In the genomic region with DNA sequence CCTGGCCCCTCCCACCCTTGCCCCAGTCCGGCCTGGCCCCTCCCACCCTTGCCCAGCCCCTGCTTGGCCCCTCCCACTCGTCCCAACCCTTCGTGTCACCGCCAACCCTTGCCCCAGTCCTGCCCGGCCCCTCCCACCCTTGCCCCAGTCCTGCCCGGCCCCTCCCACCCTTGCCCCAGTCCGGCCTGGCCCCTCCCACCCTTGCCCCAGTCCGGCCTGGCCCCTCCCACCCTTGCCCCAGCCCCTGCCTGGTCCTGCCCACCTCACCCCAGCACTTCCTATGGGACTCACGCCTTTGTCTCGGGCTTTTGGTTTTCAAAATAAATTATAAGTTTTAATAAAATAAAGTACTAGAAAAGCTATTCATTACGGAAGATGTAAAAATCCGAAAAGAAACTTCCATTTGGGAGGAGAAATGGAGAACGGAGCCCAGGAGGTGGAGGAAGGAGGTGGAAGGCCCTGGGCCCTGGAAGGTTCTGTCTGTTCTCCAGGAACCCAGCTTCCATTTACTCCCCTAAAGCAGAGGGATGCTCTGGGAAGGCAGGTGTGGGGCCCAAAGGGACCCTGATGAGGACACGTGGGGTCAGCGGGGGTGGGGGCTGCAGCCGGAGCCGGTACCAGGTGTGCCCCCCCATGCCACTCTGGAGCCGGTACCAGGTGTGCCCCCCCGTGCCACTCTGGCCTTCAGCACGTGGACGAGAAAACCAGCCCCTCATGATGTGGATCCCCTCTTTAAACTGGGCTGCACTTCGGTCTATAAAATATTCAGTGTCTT, we compare ENCODE assay signal across 11 cellular contexts. TPM values are rescaled to one million over a fixed set of nuclear protein-coding genes. Genes with fewer than 3 reads are reported as not detected.
A peak's percentile ranks its signal among the peaks of the same experiment; 100 is the strongest.
DNase-seq lines count a peak whose midpoint lies in the region; ATAC-seq, FAIRE-seq and TF ChIP-seq lines count a peak whose summit lies in the region.
"Had no signal": no experiment of that assay in that cellular context is flagged by ENCODE, and none has a peak within 500 bp of the region (broad histone marks: within the 10 kb centered on the region; RNA-seq: fewer than 3 reads in every experiment).

No MANE protein-coding gene starts in this region.

- peak overlapping the region; percentile 7; the same call in 1 of the 2 replicates for H3K4me2 ChIP-seq in HepG2 (ENCODE audit: low read depth, low read length)

- H3K4me3 Mint-ChIP-seq in activated naive CD4-positive, alpha-beta T cell treated with anti-CD3 and anti-CD28 coated beads, Interleukin-2, amount 10 ng/mL, durations not matched to agents 7 days and 5 days: no peak overlapping the region

- peaks cover 58% of the 10 kb centered on the region for H3K4me1 Mint-ChIP-seq in activated naive CD4-positive, alpha-beta T cell treated with anti-CD3 and anti-CD28 coated beads, Interleukin-2, amount 10 ng/mL, durations not matched to agents 7 days and 5 days

- H3K27ac Mint-ChIP-seq in activated naive CD4-positive, alpha-beta T cell treated with anti-CD3 and anti-CD28 coated beads, Interleukin-2, amount 10 ng/mL, durations not matched to agents 7 days and 5 days: no peak overlapping the region

- no peak overlapping the region for H3K4me3 ChIP-seq in SK-N-MC
- H3K4me3 ChIP-seq in HepG2 (replicated peaks in 1 of 3; ENCODE audit: insufficient read depth in 1 of 3, low read depth in 2 of 3, low read length in 3 of 3): peak overlapping the region in 1 of 3 experiments; percentile 23; a peak in 1 of 6 replicates
- H3K4me3 ChIP-seq: coronary artery had no signal

- H3K36me3 ChIP-seq in SK-N-MC (ENCODE audit: insufficient read depth, low read length) (no peaks in the 10 kb centered on the region), HepG2 (replicated peaks in 1 of 2; ENCODE audit: control insufficient read depth in 1 of 2, insufficient read depth in 2 of 2, low read length in 2 of 2) (no peaks in the 10 kb centered on the region)

- 23% methylated on average over 18 of the region's 22 CpGs for WGBS in HepG2 (ENCODE audit: low lambda C conversion rate)

- H3K36me3 Mint-ChIP-seq in activated naive CD4-positive, alpha-beta T cell treated with anti-CD3 and anti-CD28 coated beads, Interleukin-2, amount 10 ng/mL, durations not matched to agents 7 days and 5 days: no peaks in the 10 kb centered on the region

- H3K9me3 Mint-ChIP-seq in activated naive CD4-positive, alpha-beta T cell treated with anti-CD3 and anti-CD28 coated beads, Interleukin-2, amount 10 ng/mL, durations not matched to agents 7 days and 5 days: no peaks in the 10 kb centered on the region

- ATAC-seq in HepG2 (no peak), GM18519 (IDR thresholded peaks at IDR 0.05; ENCODE audit: low FRiP score, unreplicated experiment) (no peak), HG03354 (IDR thresholded peaks at IDR 0.05; ENCODE audit: poor library complexity, severe bottlenecking, unreplicated experiment) (no peak)

- H3K9ac ChIP-seq in SK-N-MC (ENCODE audit: insufficient read length): no peak overlapping the region
- H3K9ac ChIP-seq in HepG2 (ENCODE audit: insufficient read depth, low read depth, low read length): no peak overlapping the region

- BruUV-seq in HepG2 (replicated peaks; lab: Mats Ljungman, UMichigan): no TSS peak

- H3K27me3 ChIP-seq in HepG2 (ENCODE audit: control insufficient read depth in 1 of 2, insufficient read depth in 2 of 2, low read length in 2 of 2): no peaks in the 10 kb centered on the region

- DNase-seq in GM10266 (ENCODE audit: extremely low spot score): peak; percentile 33
- no peak for DNase-seq in SK-N-MC (ENCODE audit: low read depth, low spot score)
- no peak for DNase-seq in HepG2 (ENCODE audit: low spot score)
- DNase-seq in activated naive CD4-positive, alpha-beta T cell treated with anti-CD3 and anti-CD28 coated beads, Interleukin-2, amount 10 ng/mL, durations not matched to agents 7 days and 5 days: no peak
- no peak for DNase-seq in NCI-H2081 treated with DMSO at 0.1 percent for 48 hours (lab: John Stamatoyannopoulos, UW)
- DNase-seq: NCI-H2171 treated with DMSO at 0.1 percent for 48 hours had no signal

- H3K9me3 ChIP-seq in SK-N-MC (ENCODE audit: low read depth, low read length): no peaks in the 10 kb centered on the region
- H3K9me3 ChIP-seq in HepG2 (ENCODE audit: low read length): no peaks in the 10 kb centered on the region

- CTCF ChIA-PET in HepG2 (lab: Yijun Ruan, JAX; ENCODE audit: low intra/inter-chr PET ratio, low total read pairs): no interaction called here
- CTCF ChIA-PET in activated naive CD4-positive, alpha-beta T cell treated with anti-CD3 and anti-CD28 coated beads, Interleukin-2, amount 10 ng/mL, durations not matched to agents 7 days and 5 days (lab: Charles Lee): interaction anchor here (1.1 kb wide), 1 partner anchor 225 kb away, joined by 3 read pairs; no protein-coding TSS in a partner anchor

- H3K79me2 ChIP-seq in HepG2 (ENCODE audit: insufficient read depth, low read length): no peaks in the 10 kb centered on the region

- in situ Hi-C loops in HepG2 (cut with HindIII; ENCODE audit: extremely low pct_ligation_motif_present, low pct_unique_long_range_greater_than_20kb): no loop called here

- TF ChIP-seq CTCF in 22Rv1 (IDR thresholded peaks at IDR 0.05) (no peak), GM10266 (IDR thresholded peaks at IDR 0.05; ENCODE audit: control insufficient read depth, insufficient read depth, low read depth, missing control alignments) (no peak), HepG2 (CRISPR knock-in tag; IDR thresholded peaks at IDR 0.05) (no peak)

- POLR2A ChIA-PET in HepG2 (lab: Yijun Ruan, JAX): no interaction called here

- H3K27ac ChIP-seq in 22Rv1 (peak overlapping the region; percentile 48; the same call in 1 of the 2 replicates), SK-N-MC (peak overlapping the region; percentile 62; the same call in 1 of the 2 replicates), HepG2 (ENCODE audit: extremely low read length, insufficient read depth, low read length) (peak overlapping the region; percentile 44)

- TF ChIP-seq EP300 in HepG2 (IDR thresholded peaks at IDR 0.05; ENCODE audit: low read depth in 2 of 2, low read length in 2 of 2): no peak
- TF ChIP-seq EP300 in HepG2 (CRISPR knock-in tag; IDR thresholded peaks at IDR 0.05; ENCODE audit: borderline replicate concordance): no peak

- no peak for FAIRE-seq in HepG2 (lab: Jason Lieb, UNC)
- FAIRE-seq: islet of Langerhans had no signal

- H2AFZ ChIP-seq in HepG2 (ENCODE audit: low read length): no peak overlapping the region

- TF ChIP-seq POLR2A in HepG2 (IDR thresholded peaks at IDR 0.05; ENCODE audit: insufficient read depth in 1 of 2, low read depth in 2 of 2, low read length in 2 of 2): no peak

- H3K4me1 ChIP-seq in HepG2 (ENCODE audit: insufficient read depth, low read length): peaks cover 74% of the 10 kb centered on the region

- no peak for TF ChIP-seq RAD21 in HepG2 (CRISPR knock-in tag; IDR thresholded peaks at IDR 0.05)

- intact Hi-C loops in HepG2 (cut with micrococcal nuclease; ENCODE audit: unreplicated experiment): no loop called here

- peaks cover 8% of the 10 kb centered on the region for H3K27me3 Mint-ChIP-seq in activated naive CD4-positive, alpha-beta T cell treated with anti-CD3 and anti-CD28 coated beads, Interleukin-2, amount 10 ng/mL, durations not matched to agents 7 days and 5 days

- H4K20me1 ChIP-seq in HepG2 (ENCODE audit: insufficient read depth, low read length): no peaks in the 10 kb centered on the region

TF ChIP-seq in HepG2, 621 proteins besides CTCF, POLR2A, EP300 and RAD21:
- TF ChIP-seq CBX2 (IDR thresholded peaks at IDR 0.05; ENCODE audit: low read depth, low read length): no peak
- no peak for TF ChIP-seq CBX2 (CRISPR knock-in tag; IDR thresholded peaks at IDR 0.05; ENCODE audit: low read depth)
- no peak for TF ChIP-seq NONO (IDR thresholded peaks at IDR 0.05)
- no peak for TF ChIP-seq NONO (CRISPR knock-in tag; conservative IDR thresholded peaks at IDR 0.05)
- TF ChIP-seq ZSCAN12 (CRISPR knock-in tag; IDR thresholded peaks at IDR 0.05): no peak
- no peak for TF ChIP-seq ZBTB38 (CRISPR knock-in tag; IDR thresholded peaks at IDR 0.05)
- TF ChIP-seq HNRNPL (IDR thresholded peaks at IDR 0.05; ENCODE audit: low read depth, low read length): peak; percentile 84; the same call in 1 of the 2 replicates
- TF ChIP-seq MTA3 (CRISPR knock-in tag; IDR thresholded peaks at IDR 0.05): no peak
- TF ChIP-seq ZNF629 (CRISPR knock-in tag; conservative IDR thresholded peaks at IDR 0.05): no peak

RNA-seq across cellular contexts. Expression of a gene that starts 52.2 kb away (rescaled TPM):
- 3.5 and 4.7 TPM in 2 replicates for total RNA-seq in HepG2 (2016; rRNA removed; fragmentation: Illumina TruSeq; extraction: Trizol)
- total RNA-seq in HepG2 (2016; cell fraction: cytosol; rRNA removed; fragmentation: Illumina TruSeq; extraction: Trizol; ENCODE audit: low read depth): 1.3 and 1.8 TPM in 2 replicates
- total RNA-seq in HepG2 (2016; cell fraction: insoluble cytoplasmic fraction; rRNA removed; fragmentation: Illumina TruSeq; extraction: Trizol): 3.2 and 5.1 TPM in 2 replicates
- 3.2 and 3.7 TPM in 2 replicates for total RNA-seq in HepG2 (2016; cell fraction: membrane; rRNA removed; fragmentation: Illumina TruSeq; extraction: Trizol)
- total RNA-seq in HepG2 (2016; cell fraction: nucleus; rRNA removed; fragmentation: Illumina TruSeq; extraction: Trizol): 2.9 and 3.1 TPM in 2 replicates
- 2.3 and 3.7 TPM in 2 replicates for polyA plus RNA-seq in HepG2 (2011; rRNA removed)
- 3.1 and 4.4 TPM in 2 replicates for polyA plus RNA-seq in HepG2 (2011; cell fraction: cytosol; rRNA removed)
- polyA plus RNA-seq in HepG2 (2011; cell fraction: nucleus; rRNA removed): 12.7 and 14.5 TPM in 2 replicates
- polyA plus RNA-seq in HepG2 (2012): 2.3 and 4.1 TPM in 2 replicates
- 1.2 and 1.3 TPM in 2 replicates for polyA plus RNA-seq in HepG2 (2016; cell fraction: cytosol; fragmentation: Illumina TruSeq; extraction: Trizol; ENCODE audit: low read depth)
- 2.8 and 3.2 TPM in 2 replicates for polyA plus RNA-seq in HepG2 (2016; cell fraction: insoluble cytoplasmic fraction; fragmentation: Illumina TruSeq; extraction: Trizol; ENCODE audit: low read depth)
- polyA plus RNA-seq in HepG2 (2016; cell fraction: membrane; fragmentation: Illumina TruSeq; extraction: Trizol; ENCODE audit: low read depth): 2.2 and 2.3 TPM in 2 replicates
- polyA plus RNA-seq in HepG2 (2016; cell fraction: nucleus; fragmentation: Illumina TruSeq; extraction: Trizol; ENCODE audit: insufficient read depth, low read depth): 5.4 and 5.6 TPM in 2 replicates
- 3.9 and 6.3 TPM in 2 replicates for polyA minus RNA-seq in HepG2 (2011; rRNA and poly(A)+ RNA removed; ENCODE audit: low replicate concordance)
- 4.8 and 5.9 TPM in 2 replicates for polyA minus RNA-seq in HepG2 (2011; cell fraction: cytosol; rRNA and poly(A)+ RNA removed)
- 2.7 and 3.5 TPM in 2 replicates for polyA minus RNA-seq in HepG2 (2011; cell fraction: nucleus; rRNA and poly(A)+ RNA removed)
